ENCODE assay signal across 8 cellular contexts in the genomic region with DNA sequence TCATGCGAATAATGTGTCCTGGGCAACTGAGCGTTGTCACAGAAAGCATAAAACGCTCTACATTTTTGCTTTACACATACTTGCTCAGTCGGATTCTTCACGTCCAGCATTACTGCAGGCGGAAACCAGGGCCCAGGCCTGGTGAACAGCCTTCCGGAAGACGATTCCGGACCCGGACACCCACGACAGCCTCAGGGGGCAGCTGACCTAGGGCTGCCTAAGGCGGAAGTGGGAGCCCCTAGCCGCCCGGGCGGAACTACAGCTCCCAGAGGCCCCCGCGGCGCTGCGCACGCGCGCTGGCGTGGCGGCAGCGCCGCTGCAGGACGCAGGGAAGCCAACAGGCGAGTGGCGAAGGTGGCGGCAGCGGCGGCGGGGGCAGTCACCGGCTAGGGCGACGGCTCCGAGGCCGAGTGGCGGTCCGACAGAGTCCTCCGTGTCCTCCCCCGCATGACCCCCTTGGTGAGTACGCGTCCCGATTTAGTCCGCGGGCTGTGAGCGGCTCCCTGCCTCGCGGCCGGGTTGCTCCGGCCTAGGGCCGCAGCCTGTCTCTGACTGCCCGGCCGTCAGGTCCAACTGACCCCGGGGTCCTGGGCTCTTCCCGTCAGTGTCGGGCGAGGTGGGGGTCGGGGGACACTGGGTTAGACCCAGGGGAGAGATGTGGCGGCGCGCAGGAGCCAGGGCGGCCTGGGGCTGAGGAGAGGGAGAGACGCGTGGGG. TPM values are rescaled to one million over a fixed set of nuclear protein-coding genes. Genes with fewer than 3 reads are reported as not detected.
DNase-seq lines count a peak whose midpoint lies in the region; ATAC-seq, FAIRE-seq and TF ChIP-seq lines count a peak whose summit lies in the region.

Gene GAPVD1, plus strand, starts transcription at position 326 of the 716 bp plus-strand sequence. CDS start 37,096 bp downstream, outside the sequence.

- CTCF ChIA-PET in Caco-2 (lab: Charles Lee): interaction anchor here (0.6 to 1.7 kb wide), 7 partner anchors 17 to 116 kb away, joined by 3 to 8 read pairs (median 4); partner anchors contain the start of gene HSPA5
- CTCF ChIA-PET in H1 (lab: Charles Lee; ENCODE audit: partially characterized antibody): interaction anchor here (1.0 to 1.8 kb wide), 3 partner anchors 100 to 408 kb away, joined by 4 to 9 read pairs (median 6); partner anchors contain the start of gene WDR38

- H3K18ac ChIP-seq in H1 (ENCODE audit: extremely low read depth, low read length): peak within 1 kb of the TSS; percentile 71
- H3K18ac ChIP-seq in mesenchymal stem cell (ENCODE audit: low read depth in 1 of 2, low read length in 2 of 2): peak within 1 kb of the TSS; percentile 29 to 87

- H3K23ac ChIP-seq in H1 (ENCODE audit: insufficient read length) (no peak within 1 kb of the TSS), mesenchymal stem cell (ENCODE audit: low read length in 2 of 2) (no peak within 1 kb of the TSS)

- H3K4me2 ChIP-seq in H1 (ENCODE audit: insufficient read depth in 1 of 2, low read depth in 2 of 2, low read length in 2 of 2): peak within 1 kb of the TSS; percentile 68 to 76
- H3K4me2 ChIP-seq in mesenchymal stem cell (ENCODE audit: low read length, poor library complexity, severe bottlenecking): peak within 1 kb of the TSS; percentile 96

- H4K91ac ChIP-seq in H1 (replicated peaks; ENCODE audit: insufficient read length, low read length): peak within 1 kb of the TSS; percentile 99
- H4K91ac ChIP-seq in mesenchymal stem cell (ENCODE audit: low read length): peak within 1 kb of the TSS; percentile 82

- TF ChIP-seq EP300 in H1 (IDR thresholded peaks at IDR 0.05; ENCODE audit: borderline replicate concordance in 1 of 2, low read depth in 2 of 2, low read length in 2 of 2): no peak

- H3K4me3 Mint-ChIP-seq in Caco-2 (ENCODE audit: unreplicated experiment): peak within 1 kb of the TSS; percentile 79

- peak within 1 kb of the TSS; percentile 44 for H3K4ac ChIP-seq in H1 (replicated peaks; ENCODE audit: insufficient read length, low read depth, low read length)
- peak within 1 kb of the TSS; percentile 24 to 55 for H3K4ac ChIP-seq in mesenchymal stem cell (ENCODE audit: low read depth in 1 of 2, low read length in 2 of 2)

- H2BK5ac ChIP-seq in H1 (ENCODE audit: low read depth, low read length): peak within 1 kb of the TSS; percentile 53; the same call in 1 of the 2 replicates
- no peak within 1 kb of the TSS for H2BK5ac ChIP-seq in mesenchymal stem cell (ENCODE audit: low read depth, low read length, poor library complexity, severe bottlenecking)

- H3K36me3 ChIP-seq in Caco-2 (ENCODE audit: control insufficient read depth, insufficient read depth, low read length) (no peaks in the 10 kb centered on the region), H1 (ENCODE audit: control insufficient read depth in 2 of 4, insufficient read depth in 4 of 4, low read length in 3 of 4) (peaks cover 0 to 4% (median 0%) of the 10 kb centered on the region in 4 experiments; a peak in 1 of 8 replicates), mesenchymal stem cell (ENCODE audit: control insufficient read depth in 1 of 2, insufficient read depth in 2 of 2, low read depth in 1 of 2, low read length in 2 of 2) (peaks cover 9 to 12% of the 10 kb centered on the region in 2 experiments)

- H2BK120ac ChIP-seq in H1 (replicated peaks; ENCODE audit: low read depth, low read length) (no peak within 1 kb of the TSS), mesenchymal stem cell (ENCODE audit: low read depth, low read length) (peak within 1 kb of the TSS; percentile 21)

- peak; percentile 90 for ATAC-seq in GM19468 (IDR thresholded peaks at IDR 0.05; ENCODE audit: extremely low read depth, unreplicated experiment)

- POLR2A ChIA-PET in Caco-2 (lab: Charles Lee) (interaction anchor here (0.6 to 3.2 kb wide), 5 partner anchors 11 to 40 kb away, joined by 3 to 22 read pairs (median 6); partner anchors contain the start of gene HSPA5), H1 (lab: Charles Lee; ENCODE audit: partially characterized antibody) (interaction anchor here (0.9 to 2.4 kb wide), 6 partner anchors 8 to 61 kb away, joined by 3 to 15 read pairs (median 4); partner anchors contain the start of genes HSPA5 and RABEPK)

- H2AK5ac ChIP-seq in H1 (ENCODE audit: low read depth, low read length) (no peak within 1 kb of the TSS), mesenchymal stem cell (ENCODE audit: low read length, severe bottlenecking) (no peak within 1 kb of the TSS)

- H3K9ac ChIP-seq in H1 (replicated peaks in 1 of 4; ENCODE audit: extremely low read depth in 1 of 4, low read depth in 3 of 4, low read length in 3 of 4) (peak within 1 kb of the TSS; percentile 62 to 81 (median 66)), mesenchymal stem cell (ENCODE audit: low read length) (peak within 1 kb of the TSS; percentile 95)

- no peak for FAIRE-seq in H1 (lab: Jason Lieb, UNC)

- H3K4me3 ChIP-seq in Caco-2 (ENCODE audit: low read depth, low read length): peak within 1 kb of the TSS; percentile 96
- H3K4me3 ChIP-seq in H1 (ENCODE audit: extremely low read depth in 1 of 4, insufficient read depth in 2 of 4, low read depth in 3 of 4, low read length in 4 of 4): peak within 1 kb of the TSS; percentile 80 to 95 (median 89)
- peak within 1 kb of the TSS; percentile 76 to 95 for H3K4me3 ChIP-seq in mesenchymal stem cell (ENCODE audit: insufficient read depth in 1 of 2, low read depth in 1 of 2, low read length in 2 of 2)

- H3K4me1 Mint-ChIP-seq in Caco-2 (ENCODE audit: low read depth, unreplicated experiment): peaks cover 17% of the 10 kb centered on the region

- WGBS in H1 (ENCODE audit: extremely low coverage in 1 of 2, insufficient coverage in 1 of 2, insufficient read length in 1 of 2, insufficient replicate concordance in 2 of 2, low coverage in 1 of 2, low lambda C conversion rate in 2 of 2, missing lambda C conversion rate in 1 of 2), 2 experiments: 4% methylated on average over 54 of the region's 66 CpGs; no CpG with 5 or more reads in 1 of the 2 experiments
- 5% methylated on average over 63 of the region's 66 CpGs for WGBS in mesenchymal stem cell

- H4K5ac ChIP-seq in H1 (ENCODE audit: insufficient read length, low read depth, low read length): peak within 1 kb of the TSS; percentile 98

- peaks cover 0 to 31% of the 10 kb centered on the region in 2 experiments; a peak in 2 of 4 replicates for H3K79me2 ChIP-seq in H1 (ENCODE audit: control insufficient read depth in 1 of 2, insufficient read depth in 2 of 2, low read length in 2 of 2)

- H2AFZ ChIP-seq in H1 (ENCODE audit: low read length): peak within 1 kb of the TSS; percentile 94
- H2AFZ ChIP-seq in mesenchymal stem cell (ENCODE audit: low read depth, low read length): peak within 1 kb of the TSS; percentile 90

- peak within 1 kb of the TSS; percentile 97 for H3K27ac Mint-ChIP-seq in Caco-2 (ENCODE audit: unreplicated experiment)

- no peak within 1 kb of the TSS for H3K27ac ChIP-seq in H1 (ENCODE audit: low read depth, low read length)
- H3K27ac ChIP-seq in mesenchymal stem cell (ENCODE audit: low read length, poor library complexity, severe bottlenecking): peak within 1 kb of the TSS; percentile 5

- H3K14ac ChIP-seq in H1 (ENCODE audit: insufficient read length) (no peak within 1 kb of the TSS), mesenchymal stem cell (ENCODE audit: low read length in 2 of 2) (peak within 1 kb of the TSS in 1 of 2 experiments; percentile 92)

- peak in 1 of 2 experiments; percentile 62; a peak in 1 of 3 replicates for TF ChIP-seq POLR2A in H1 (IDR thresholded peaks at IDR 0.05; ENCODE audit: control extremely low read depth in 1 of 2, low read depth in 2 of 2, low read length in 2 of 2)

- H3K23me2 ChIP-seq in H1 (ENCODE audit: low read depth, low read length): peaks cover 3% of the 10 kb centered on the region

- DNase-seq in Caco-2 (peak; percentile 95 to 96), HS-5 (ENCODE audit: low read depth) (peak; percentile 59), NOMO-1 treated with DMSO at 0.1 percent for 48 hours (lab: John Stamatoyannopoulos, UW; ENCODE audit: unreplicated experiment) (peak; percentile 94), H1 (ENCODE audit: low read depth in 1 of 2, low spot score in 2 of 2) (peak; percentile 82 to 94), mesenchymal stem cell (peak; percentile 90)
- DNase-seq in activated CD8-positive, alpha-beta memory T cell treated with anti-CD3 and anti-CD28 coated beads for 4 hours (ENCODE audit: low read depth in 2 of 2): peak; percentile 72 to 77
- DNase-seq in stimulated activated CD8-positive, alpha-beta memory T cell treated with anti-CD3 and anti-CD28 coated beads, Interleukin-12 subunit alpha, Interleukin-12 subunit beta, amount 100 ng/mL, for 4 hours (ENCODE audit: low read depth): peak; percentile 85

- H3K79me1 ChIP-seq in H1 (ENCODE audit: low read depth, low read length) (peaks cover 4% of the 10 kb centered on the region; the same call in 1 of the 2 replicates), mesenchymal stem cell (replicated peaks; ENCODE audit: low read length, poor library complexity, severe bottlenecking) (peaks cover 1% of the 10 kb centered on the region)

- 0 out of 2 replicates have a peak within 1 kb of the TSS, but pooled peaks have one; percentile 69 for H4K8ac ChIP-seq in H1 (ENCODE audit: extremely low read depth, insufficient read depth, low read length)
- peak within 1 kb of the TSS; percentile 93 for H4K8ac ChIP-seq in mesenchymal stem cell (ENCODE audit: low read length)

- 0 out of 2 replicates have a peak, but pooled peaks cover 6% of the 10 kb centered on the region for H3K4me1 ChIP-seq in Caco-2
- H3K4me1 ChIP-seq in H1 (replicated peaks in 1 of 4; ENCODE audit: control insufficient read depth in 3 of 4, insufficient read depth in 4 of 4, low read length in 3 of 4): peaks cover 0 to 2% (median 0%) of the 10 kb centered on the region in 4 experiments; a peak in 1 of 7 replicates
- peaks cover 5% of the 10 kb centered on the region for H3K4me1 ChIP-seq in mesenchymal stem cell (ENCODE audit: control insufficient read depth, insufficient read depth, low read depth, low read length)

- H2BK12ac ChIP-seq in H1 (ENCODE audit: low read depth, low read length): peak within 1 kb of the TSS; percentile 68; the same call in 1 of the 2 replicates
- no peak within 1 kb of the TSS for H2BK12ac ChIP-seq in mesenchymal stem cell (ENCODE audit: low read length in 2 of 2)

- no peaks in the 10 kb centered on the region for H3K27me3 ChIP-seq in Caco-2 (replicated peaks; ENCODE audit: control insufficient read depth, insufficient read depth, low read length)
- H3K27me3 ChIP-seq in H1 (replicated peaks in 1 of 4; ENCODE audit: control insufficient read depth in 3 of 4, extremely low read depth in 1 of 4, insufficient read depth in 3 of 4, low read length in 3 of 4): no peaks in the 10 kb centered on the region
- no peaks in the 10 kb centered on the region for H3K27me3 ChIP-seq in mesenchymal stem cell (ENCODE audit: control insufficient read depth in 1 of 2, insufficient read depth in 1 of 2, low read length in 2 of 2)

- peak; percentile 52 for TF ChIP-seq CTCF in Caco-2 (IDR thresholded peaks at IDR 0.05; ENCODE audit: insufficient read depth in 1 of 2, low read depth in 1 of 2, low read length in 1 of 2, severe bottlenecking in 1 of 2, unreplicated experiment in 1 of 2)
- TF ChIP-seq CTCF in H1 (IDR thresholded peaks at IDR 0.05; ENCODE audit: control extremely low read depth in 1 of 3, insufficient read depth in 1 of 3, low read depth in 1 of 3, low read length in 3 of 3): peak; percentile 46 to 57 (median 54)

- no peaks in the 10 kb centered on the region for H3K9me3 Mint-ChIP-seq in Caco-2 (ENCODE audit: unreplicated experiment)

- no peaks in the 10 kb centered on the region for H3K27me3 Mint-ChIP-seq in Caco-2 (ENCODE audit: insufficient read depth, unreplicated experiment)

- H3K56ac ChIP-seq in H1 (replicated peaks; ENCODE audit: insufficient read length, low read depth, low read length): no peak within 1 kb of the TSS

- BruUV-seq in Caco-2 (replicated peaks; lab: Mats Ljungman, UMichigan): no TSS peak

- no peak within 1 kb of the TSS for H2BK20ac ChIP-seq in H1 (ENCODE audit: low read length)

- no peaks in the 10 kb centered on the region for H4K20me1 ChIP-seq in H1 (replicated peaks in 1 of 2; ENCODE audit: control insufficient read depth in 1 of 2, insufficient read depth in 2 of 2, low read length in 2 of 2)

- intact Hi-C loops in Caco-2 (cut with micrococcal nuclease; ENCODE audit: unreplicated experiment): loop anchor here (1.0 kb wide), 3 partner anchors 20 to 76 kb away; partner anchors contain the start of gene HSPA5

- no peak for TF ChIP-seq RAD21 in H1 (IDR thresholded peaks at IDR 0.05 in 1 of 2, conservative IDR thresholded peaks at IDR 0.05 in 1 of 2; ENCODE audit: low read depth in 2 of 2, low read length in 2 of 2)

- H3K36me3 Mint-ChIP-seq in Caco-2 (ENCODE audit: insufficient read depth, unreplicated experiment): peaks cover 39% of the 10 kb centered on the region

- H3K9me3 ChIP-seq in Caco-2 (no peaks in the 10 kb centered on the region), H1 (ENCODE audit: insufficient read depth in 2 of 2, low read depth in 1 of 2, low read length in 1 of 2) (no peaks in the 10 kb centered on the region), mesenchymal stem cell (ENCODE audit: control insufficient read depth, low read length) (no peaks in the 10 kb centered on the region)

- H2BK15ac ChIP-seq in H1 (ENCODE audit: low read length): no peak within 1 kb of the TSS
- peak within 1 kb of the TSS; percentile 60 for H2BK15ac ChIP-seq in mesenchymal stem cell (ENCODE audit: low read depth, poor library complexity, severe bottlenecking)

RNA-seq across cellular contexts. Expression of gene GAPVD1, which starts in this region (rescaled TPM):
- total RNA-seq in Caco-2 (2022): 66.2 TPM in 2 replicates
- total RNA-seq in H1 (2021; fragmentation: NEBNext Ultra II Directional; extraction: Animal tissue kit (Norgen Biotek cat#: 25700)): 36.3 and 40.5 TPM in 2 replicates
- polyA plus RNA-seq in H1 (2011; rRNA removed): 5.2 and 5.5 TPM in 2 replicates
- 7.9 TPM for polyA plus RNA-seq in H1 (2011; cell fraction: cytosol; rRNA removed)
- polyA plus RNA-seq in H1 (2011; cell fraction: nucleus; rRNA removed): 11.0 TPM
- 11.6 to 19.7 TPM (median 14.1 TPM) in 4 replicates for polyA plus RNA-seq in H1 (2012, experiment 1 of 2)
- 0.73 TPM for polyA plus RNA-seq in H1 (2012, experiment 2 of 2)
- polyA plus RNA-seq in H1 (2013, experiment 1 of 2): 15.9 TPM
- 13.7 TPM for polyA plus RNA-seq in H1 (2013, experiment 2 of 2)
- polyA minus RNA-seq in H1 (2011; rRNA and poly(A)+ RNA removed): 28.5 and 39.3 TPM in 2 replicates
- 23.9 TPM for polyA minus RNA-seq in H1 (2011; cell fraction: cytosol; rRNA and poly(A)+ RNA removed)
- 26.8 TPM for polyA minus RNA-seq in H1 (2011; cell fraction: nucleus; rRNA and poly(A)+ RNA removed)
- polyA plus RNA-seq in mesenchymal stem cell (2013, experiment 1 of 2): 19.1 TPM
- polyA plus RNA-seq in mesenchymal stem cell (2013, experiment 2 of 2): 18.8 TPM
